In genomic region chr16:57392694-57393093, GRCh38 we compare ENCODE assay signal across 1 cellular context.
TF ChIP-seq lines count a peak whose summit lies in the region.

No MANE protein-coding gene starts in this region.

TF ChIP-seq in HepG2, 621 proteins besides CTCF, POLR2A, EP300 and RAD21:
- TF ChIP-seq ZZZ3 (CRISPR knock-in tag; IDR thresholded peaks at IDR 0.05; ENCODE audit: borderline replicate concordance) (no peak), HIVEP1 (CRISPR knock-in tag; IDR thresholded peaks at IDR 0.05) (no peak), ZNF780A (CRISPR knock-in tag; IDR thresholded peaks at IDR 0.05) (no peak), ZNF430 (CRISPR knock-in tag; IDR thresholded peaks at IDR 0.05) (no peak), ZNF468 (CRISPR knock-in tag; IDR thresholded peaks at IDR 0.05) (no peak), NPAS2 (CRISPR knock-in tag; IDR thresholded peaks at IDR 0.05; ENCODE audit: borderline replicate concordance) (no peak)
